ENCODE assay signal across 18 cellular contexts in genomic region chr3:127618891-127619290, GRCh38. TPM values are rescaled to one million over a fixed set of nuclear protein-coding genes. Genes with fewer than 3 reads are reported as not detected.
DNase-seq lines count a peak whose midpoint lies in the region; ATAC-seq and TF ChIP-seq lines count a peak whose summit lies in the region.
"Had no signal": no experiment of that assay in that cellular context is flagged by ENCODE, and none has a peak within 500 bp of the region (broad histone marks: within the 10 kb centered on the region; RNA-seq: fewer than 3 reads in every experiment).

No MANE protein-coding gene starts in this region.

- H4K20me1 ChIP-seq in neural progenitor cell (ENCODE audit: low read depth) = peaks cover 38% of the 10 kb centered on the region

- H3K36me3 ChIP-seq in neural progenitor cell (no peaks in the 10 kb centered on the region), upper lobe of right lung (peaks cover 10% of the 10 kb centered on the region), BE2C (peaks cover 91% of the 10 kb centered on the region)

- H3K9me3 ChIP-seq in neural progenitor cell (ENCODE audit: low read depth) (no peaks in the 10 kb centered on the region), upper lobe of right lung (no peaks in the 10 kb centered on the region), BE2C (no peaks in the 10 kb centered on the region)

- no peak overlapping the region for H3K9ac ChIP-seq in neural progenitor cell

- H3K79me2 ChIP-seq in neural progenitor cell (ENCODE audit: low read depth) = peaks cover 9% of the 10 kb centered on the region

- H3F3A ChIP-seq in neural progenitor cell (ENCODE audit: low read depth) = peaks cover 6% of the 10 kb centered on the region

- ATAC-seq in activated naive CD4-positive, alpha-beta T cell treated with anti-CD3 and anti-CD28 coated beads, Interleukin-2, amount 50 U/mL, for 72 hours = no peak
- no peak for ATAC-seq in activated naive CD8-positive, alpha-beta T cell treated with anti-CD3 and anti-CD28 coated beads, Interleukin-2, amount 10 ng/mL, durations not matched to agents 7 days and 5 days (ENCODE audit: low read depth)
- no peak for ATAC-seq in upper lobe of right lung
- ATAC-seq in GM19023 (IDR thresholded peaks at IDR 0.05; ENCODE audit: unreplicated experiment) = no peak
- ATAC-seq: GM23338 had no signal

- H3K4me2 ChIP-seq in neural progenitor cell = no peak overlapping the region
- H3K4me2 ChIP-seq: GM23338 had no signal

- intact Hi-C loops in upper lobe of right lung (cut with DNase I) = no loop called here

- no peaks in the 10 kb centered on the region for H3K9me3 Mint-ChIP-seq in activated naive CD4-positive, alpha-beta T cell treated with anti-CD3 and anti-CD28 coated beads, Interleukin-2, amount 10 ng/mL, durations not matched to agents 7 days and 5 days
- no peaks in the 10 kb centered on the region for H3K9me3 Mint-ChIP-seq in activated naive CD4-positive, alpha-beta T cell treated with anti-CD3 and anti-CD28 coated beads, Interleukin-2, amount 50 U/mL, for 72 hours
- H3K9me3 Mint-ChIP-seq in activated naive CD8-positive, alpha-beta T cell treated with anti-CD3 and anti-CD28 coated beads, Interleukin-2, amount 10 ng/mL, durations not matched to agents 7 days and 5 days = no peaks in the 10 kb centered on the region
- no peaks in the 10 kb centered on the region for H3K9me3 Mint-ChIP-seq in neural progenitor cell
- H3K9me3 Mint-ChIP-seq: CD4-positive, alpha-beta memory T cell; GM23338 had no signal

- no peaks in the 10 kb centered on the region for H3K27me3 Mint-ChIP-seq in activated naive CD4-positive, alpha-beta T cell treated with anti-CD3 and anti-CD28 coated beads, Interleukin-2, amount 10 ng/mL, durations not matched to agents 7 days and 5 days
- no peaks in the 10 kb centered on the region for H3K27me3 Mint-ChIP-seq in activated naive CD8-positive, alpha-beta T cell treated with anti-CD3 and anti-CD28 coated beads, Interleukin-2, amount 10 ng/mL, durations not matched to agents 7 days and 5 days
- peaks cover 4% of the 10 kb centered on the region for H3K27me3 Mint-ChIP-seq in neural progenitor cell (ENCODE audit: insufficient read depth, low read depth)
- H3K27me3 Mint-ChIP-seq: B cell; CD4-positive, alpha-beta memory T cell had no signal

- H3K27me3 ChIP-seq in neural progenitor cell = no peaks in the 10 kb centered on the region
- no peaks in the 10 kb centered on the region for H3K27me3 ChIP-seq in upper lobe of right lung
- no peaks in the 10 kb centered on the region for H3K27me3 ChIP-seq in BE2C

- H3K4me3 ChIP-seq in neural progenitor cell (no peak overlapping the region), upper lobe of right lung (no peak overlapping the region), BE2C (ENCODE audit: low read depth, low read length) (no peak overlapping the region)
- H3K4me3 ChIP-seq: GM23338 had no signal

- peaks cover 59% of the 10 kb centered on the region for H3K36me3 Mint-ChIP-seq in activated naive CD4-positive, alpha-beta T cell treated with anti-CD3 and anti-CD28 coated beads, Interleukin-2, amount 10 ng/mL, durations not matched to agents 7 days and 5 days
- peaks cover 43 to 68% of the 10 kb centered on the region in 2 donors for H3K36me3 Mint-ChIP-seq in activated naive CD4-positive, alpha-beta T cell treated with anti-CD3 and anti-CD28 coated beads, Interleukin-2, amount 50 U/mL, for 72 hours
- peaks cover 47% of the 10 kb centered on the region for H3K36me3 Mint-ChIP-seq in activated naive CD8-positive, alpha-beta T cell treated with anti-CD3 and anti-CD28 coated beads, Interleukin-2, amount 10 ng/mL, durations not matched to agents 7 days and 5 days
- peaks cover 59% of the 10 kb centered on the region for H3K36me3 Mint-ChIP-seq in neural progenitor cell

- H3K4me1 ChIP-seq in neural progenitor cell (no peaks in the 10 kb centered on the region), upper lobe of right lung (no peaks in the 10 kb centered on the region), BE2C (no peaks in the 10 kb centered on the region)

- no peak overlapping the region for H2AFZ ChIP-seq in neural progenitor cell (replicated peaks)
- H2AFZ ChIP-seq: GM23338 had no signal

- CTCF ChIA-PET in activated naive CD4-positive, alpha-beta T cell treated with anti-CD3 and anti-CD28 coated beads, Interleukin-2, amount 10 ng/mL, durations not matched to agents 7 days and 5 days (lab: Charles Lee) = no interaction called here

- H3K27ac Mint-ChIP-seq in activated naive CD4-positive, alpha-beta T cell treated with anti-CD3 and anti-CD28 coated beads, Interleukin-2, amount 10 ng/mL, durations not matched to agents 7 days and 5 days = peak overlapping the region; percentile 50
- H3K27ac Mint-ChIP-seq in activated naive CD4-positive, alpha-beta T cell treated with anti-CD3 and anti-CD28 coated beads, Interleukin-2, amount 50 U/mL, for 72 hours = peak overlapping the region in 1 of 2 donors; percentile 84
- H3K27ac Mint-ChIP-seq in activated naive CD8-positive, alpha-beta T cell treated with anti-CD3 and anti-CD28 coated beads, Interleukin-2, amount 10 ng/mL, durations not matched to agents 7 days and 5 days = peak overlapping the region; percentile 67
- peak overlapping the region; percentile 46 for H3K27ac Mint-ChIP-seq in neural progenitor cell
- H3K27ac Mint-ChIP-seq: B cell, GM23338 had no signal

- H3K27ac ChIP-seq in neural progenitor cell (no peak overlapping the region), upper lobe of right lung (no peak overlapping the region)
- H3K27ac ChIP-seq: C4-2B had no signal

- no peak overlapping the region for H3K4me3 Mint-ChIP-seq in activated naive CD4-positive, alpha-beta T cell treated with anti-CD3 and anti-CD28 coated beads, Interleukin-2, amount 10 ng/mL, durations not matched to agents 7 days and 5 days
- no peak overlapping the region for H3K4me3 Mint-ChIP-seq in activated naive CD8-positive, alpha-beta T cell treated with anti-CD3 and anti-CD28 coated beads, Interleukin-2, amount 10 ng/mL, durations not matched to agents 7 days and 5 days
- H3K4me3 Mint-ChIP-seq in neural progenitor cell = no peak overlapping the region
- H3K4me3 Mint-ChIP-seq: B cell; CD4-positive, alpha-beta memory T cell; GM23338 had no signal

- POLR2A ChIA-PET in activated naive CD8-positive, alpha-beta T cell treated with anti-CD3 and anti-CD28 coated beads, Interleukin-2, amount 10 ng/mL, durations not matched to agents 7 days and 5 days (lab: Charles Lee) = no interaction called here

- no peak for DNase-seq in activated naive CD4-positive, alpha-beta T cell treated with anti-CD3 and anti-CD28 coated beads, Interleukin-2, amount 10 ng/mL, durations not matched to agents 7 days and 5 days
- DNase-seq in activated naive CD4-positive, alpha-beta T cell treated with anti-CD3 and anti-CD28 coated beads, Interleukin-2, amount 50 U/mL, for 72 hours (ENCODE audit: low spot score in 2 of 2) = no peak
- DNase-seq in activated naive CD8-positive, alpha-beta T cell treated with anti-CD3 and anti-CD28 coated beads, Interleukin-2, amount 10 ng/mL, durations not matched to agents 7 days and 5 days = no peak
- DNase-seq in neural progenitor cell (ENCODE audit: low spot score) (no peak), upper lobe of right lung (peak; percentile 65), retina (no peak), BE2C (no peak)
- DNase-seq: ACHN; CD4-positive, alpha-beta memory T cell; COR-L47; DMS153; DMS79 treated with DMSO at 0.1 percent for 48 hours; EL; H7 had no signal

- peaks cover 22% of the 10 kb centered on the region for H3K4me1 Mint-ChIP-seq in activated naive CD4-positive, alpha-beta T cell treated with anti-CD3 and anti-CD28 coated beads, Interleukin-2, amount 10 ng/mL, durations not matched to agents 7 days and 5 days
- H3K4me1 Mint-ChIP-seq in activated naive CD8-positive, alpha-beta T cell treated with anti-CD3 and anti-CD28 coated beads, Interleukin-2, amount 10 ng/mL, durations not matched to agents 7 days and 5 days = peaks cover 27% of the 10 kb centered on the region
- no peaks in the 10 kb centered on the region for H3K4me1 Mint-ChIP-seq in neural progenitor cell
- H3K4me1 Mint-ChIP-seq: B cell; CD4-positive, alpha-beta memory T cell had no signal

- TF ChIP-seq CTCF in neural progenitor cell (IDR thresholded peaks at IDR 0.05) (no peak), upper lobe of right lung (IDR thresholded peaks at IDR 0.05) (no peak), BE2C (IDR thresholded peaks at IDR 0.05; ENCODE audit: low read depth, low read length) (no peak)

RNA-seq across cellular contexts. Expression of gene PODXL2, which starts 10.1 kb away (rescaled TPM):
- total RNA-seq in activated naive CD4-positive, alpha-beta T cell treated with anti-CD3 and anti-CD28 coated beads, Interleukin-2, amount 50 U/mL, for 72 hours = 1 to 10 TPM in 1 of 2 donors, under 1 TPM in 1; 0.43 to 1.8 TPM
- total RNA-seq in activated naive CD8-positive, alpha-beta T cell treated with anti-CD3 and anti-CD28 coated beads, Interleukin-2, amount 10 ng/mL, durations not matched to agents 7 days and 5 days = 1 to 10 TPM; 2.2 TPM
- total RNA-seq in neural progenitor cell (ENCODE audit: low replicate concordance) (18.4 and 43.8 TPM in 2 replicates), upper lobe of right lung (3.7 TPM)
- 145 TPM for polyA plus RNA-seq in BE2C (2012; ENCODE audit: insufficient read depth, insufficient read length, low read depth)

RNA-seq across cellular contexts. Expression of gene MCM2, which starts 20.7 kb away (rescaled TPM):
- 100 to 1,000 TPM; 172 to 245 TPM for total RNA-seq in activated naive CD4-positive, alpha-beta T cell treated with anti-CD3 and anti-CD28 coated beads, Interleukin-2, amount 50 U/mL, for 72 hours
- 100 to 1,000 TPM; 131 to 140 TPM for total RNA-seq in activated naive CD8-positive, alpha-beta T cell treated with anti-CD3 and anti-CD28 coated beads, Interleukin-2, amount 10 ng/mL, durations not matched to agents 7 days and 5 days
- 104 and 180 TPM in 2 replicates for total RNA-seq in neural progenitor cell (ENCODE audit: low replicate concordance)
- 4.8 TPM for total RNA-seq in upper lobe of right lung
- polyA plus RNA-seq in BE2C (2012; ENCODE audit: insufficient read depth, insufficient read length, low read depth) = 39.5 TPM

RNA-seq across cellular contexts. Expression of gene TPRA1, which starts 28.4 kb away (rescaled TPM):
- total RNA-seq in activated naive CD4-positive, alpha-beta T cell treated with anti-CD3 and anti-CD28 coated beads, Interleukin-2, amount 50 U/mL, for 72 hours = 10 to 100 TPM; 26.0 to 31.3 TPM
- 10 to 100 TPM; 33.6 to 33.9 TPM for total RNA-seq in activated naive CD8-positive, alpha-beta T cell treated with anti-CD3 and anti-CD28 coated beads, Interleukin-2, amount 10 ng/mL, durations not matched to agents 7 days and 5 days
- total RNA-seq in neural progenitor cell (ENCODE audit: low replicate concordance) = 11.8 and 27.4 TPM in 2 replicates
- 40.6 TPM for total RNA-seq in upper lobe of right lung
- 64.6 TPM for polyA plus RNA-seq in BE2C (2012; ENCODE audit: insufficient read depth, insufficient read length, low read depth)

RNA-seq across cellular contexts. Expression of gene ABTB1, which starts 53.9 kb away (rescaled TPM):
- total RNA-seq in activated naive CD4-positive, alpha-beta T cell treated with anti-CD3 and anti-CD28 coated beads, Interleukin-2, amount 50 U/mL, for 72 hours = 10 to 100 TPM; 12.2 to 27.6 TPM
- 10 to 100 TPM; 63.4 to 65.5 TPM for total RNA-seq in activated naive CD8-positive, alpha-beta T cell treated with anti-CD3 and anti-CD28 coated beads, Interleukin-2, amount 10 ng/mL, durations not matched to agents 7 days and 5 days
- 2.4 and 4.9 TPM in 2 replicates for total RNA-seq in neural progenitor cell (ENCODE audit: low replicate concordance)
- 47.5 TPM for total RNA-seq in upper lobe of right lung
- polyA plus RNA-seq in BE2C (2012; ENCODE audit: insufficient read depth, insufficient read length, low read depth) = 4.2 TPM

Comparison
In these comparisons a context has a peak if more than half of its experiments do, and no peak if none do; other contexts are left out.
1. RNA of gene MCM2, which starts 20.7 kb away (total RNA-seq): 172 to 245 TPM in activated naive CD4-positive, alpha-beta T cell treated with anti-CD3 and anti-CD28 coated beads, Interleukin-2, amount 50 U/mL, for 72 hours, 131 to 140 TPM in activated naive CD8-positive, alpha-beta T cell treated with anti-CD3 and anti-CD28 coated beads, Interleukin-2, amount 10 ng/mL, durations not matched to agents 7 days and 5 days and 104 to 180 TPM in neural progenitor cell; 4.8 TPM in upper lobe of right lung (single experiment); every median in the first group is over 10 times any median in the second.